In the genomic region with DNA sequence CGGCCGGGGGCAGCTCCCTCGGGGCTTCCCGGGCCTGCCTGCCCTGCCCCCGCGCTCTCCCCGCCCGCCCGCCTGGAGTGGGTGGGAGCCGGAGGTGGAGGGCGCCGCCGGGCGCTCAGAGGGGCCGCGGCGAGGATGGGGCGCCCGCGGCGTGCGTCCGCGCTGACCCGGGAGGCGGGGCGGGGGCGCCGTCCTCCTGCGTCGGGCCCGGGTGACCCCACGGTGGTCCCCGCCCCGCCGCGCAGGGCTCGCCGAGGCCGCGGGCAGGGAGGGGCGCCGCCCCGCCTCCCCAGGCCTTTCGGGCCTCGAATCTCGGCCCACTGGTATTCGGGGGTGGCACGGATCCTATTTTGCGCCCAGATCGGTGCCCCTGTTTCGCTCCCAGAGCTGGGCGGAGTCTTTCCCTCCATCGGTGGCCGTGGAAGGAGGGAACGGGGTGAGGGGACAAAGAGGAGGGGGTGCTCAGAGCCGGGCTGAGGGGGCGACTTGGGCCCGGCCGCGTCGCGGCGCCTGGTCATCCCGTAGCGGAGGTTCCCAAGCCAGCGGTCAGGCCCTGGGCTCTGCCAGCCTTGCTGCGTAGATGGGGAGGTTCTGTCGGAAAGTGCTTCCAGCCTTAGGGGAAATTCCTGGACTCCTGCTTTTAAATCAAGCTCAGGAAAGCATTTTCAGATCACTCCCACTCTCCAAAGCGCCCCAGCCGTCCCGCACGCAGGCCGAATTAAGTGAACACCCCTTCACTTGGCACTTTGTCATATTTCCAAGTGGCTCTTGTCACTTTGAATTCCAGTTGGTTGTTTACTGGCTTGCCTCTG, we compare ENCODE assay signal across 1 cellular context.
TF ChIP-seq lines count a peak whose summit lies in the region.

No MANE protein-coding gene starts in this region.

TF ChIP-seq in H1, 55 proteins besides CTCF, POLR2A, EP300 and RAD21 (continued from another document):
- TF ChIP-seq CBX8 (IDR thresholded peaks at IDR 0.05; ENCODE audit: borderline replicate concordance, low read depth, low read length) (no peak), SP1 (IDR thresholded peaks at IDR 0.05; ENCODE audit: low read depth, low read length) (no peak), SAP30 (IDR thresholded peaks at IDR 0.05; ENCODE audit: insufficient read depth, insufficient replicate concordance, low read length) (no peak), FOSL1 (IDR thresholded peaks at IDR 0.05; ENCODE audit: insufficient read depth, low read depth, low read length) (no peak), RFX5 (IDR thresholded peaks at IDR 0.05; ENCODE audit: borderline replicate concordance, low read depth, low read length) (no peak), BCL11A (IDR thresholded peaks at IDR 0.05; ENCODE audit: low read depth in 2 of 2, low read length in 2 of 2) (no peak), HDAC2 (IDR thresholded peaks at IDR 0.05; ENCODE audit: borderline replicate concordance in 1 of 2, low read depth in 2 of 2, low read length in 2 of 2) (0 out of 4 replicates have a peak, but pooled peaks have one; percentile 32 to 59), RBBP5 (IDR thresholded peaks at IDR 0.05; ENCODE audit: borderline replicate concordance, low read depth, low read length) (no peak; the same call in 1 of the 2 replicates), EGR1 (IDR thresholded peaks at IDR 0.05; ENCODE audit: borderline replicate concordance, low read depth, low read length) (peak; percentile 15; the same call in 1 of the 2 replicates), MAFK (IDR thresholded peaks at IDR 0.05; ENCODE audit: low read depth, low read length) (no peak), CTBP2 (IDR thresholded peaks at IDR 0.05; ENCODE audit: borderline replicate concordance, insufficient read depth, insufficient read length, low read length) (no peak), SP4 (IDR thresholded peaks at IDR 0.05; ENCODE audit: low read length) (no peak), CHD1 (IDR thresholded peaks at IDR 0.05; ENCODE audit: low read depth, low read length) (no peak), BACH1 (IDR thresholded peaks at IDR 0.05; ENCODE audit: low read length) (no peak), SIN3A (conservative IDR thresholded peaks at IDR 0.05 in 1 of 2, IDR thresholded peaks at IDR 0.05 in 1 of 2; ENCODE audit: low read depth in 1 of 2, low read length in 2 of 2) (no peak), SIX5 (IDR thresholded peaks at IDR 0.05; ENCODE audit: low read depth, low read length) (no peak), CBX5 (IDR thresholded peaks at IDR 0.05; ENCODE audit: low read depth, low read length) (no peak), ASH2L (IDR thresholded peaks at IDR 0.05; ENCODE audit: low read length) (peak; percentile 2), TBP (IDR thresholded peaks at IDR 0.05; ENCODE audit: low read depth, low read length) (no peak), GABPA (IDR thresholded peaks at IDR 0.05; ENCODE audit: borderline replicate concordance, insufficient read depth, low read length) (no peak), CREB1 (IDR thresholded peaks at IDR 0.05) (no peak), RNF2 (IDR thresholded peaks at IDR 0.05; ENCODE audit: borderline replicate concordance, low read depth, low read length, missing control alignments, poor library complexity, severe bottlenecking) (no peak), SRF (IDR thresholded peaks at IDR 0.05; ENCODE audit: low read depth, low read length) (no peak), TAF7 (optimal IDR thresholded peaks at IDR 0.05; ENCODE audit: borderline replicate concordance, low read depth, low read length) (no peak), TEAD4 (IDR thresholded peaks at IDR 0.05; ENCODE audit: low read depth, low read length) (no peak), JUN (IDR thresholded peaks at IDR 0.05; ENCODE audit: low read depth, low read length) (no peak), PHF8 (conservative IDR thresholded peaks at IDR 0.05; ENCODE audit: low read depth, low read length) (0 out of 2 replicates have a peak, but pooled peaks have one; percentile 53), CHD2 (IDR thresholded peaks at IDR 0.05; ENCODE audit: low read length) (no peak), POLR2AphosphoS5 (IDR thresholded peaks at IDR 0.05; ENCODE audit: low read depth, low read length) (no peak), SUZ12 (IDR thresholded peaks at IDR 0.05; ENCODE audit: low read length) (no peak), YY1 (IDR thresholded peaks at IDR 0.05; ENCODE audit: low read depth, low read length) (no peak), TAF1 (IDR thresholded peaks at IDR 0.05; ENCODE audit: low read depth, low read length) (0 out of 2 replicates have a peak, but pooled peaks have one; percentile 12), KDM4A (IDR thresholded peaks at IDR 0.05; ENCODE audit: low read depth, low read length, severe bottlenecking) (peak; percentile 86), SP2 (IDR thresholded peaks at IDR 0.05; ENCODE audit: low read length) (no peak)
- TF ChIP-seq, protein P1, sequence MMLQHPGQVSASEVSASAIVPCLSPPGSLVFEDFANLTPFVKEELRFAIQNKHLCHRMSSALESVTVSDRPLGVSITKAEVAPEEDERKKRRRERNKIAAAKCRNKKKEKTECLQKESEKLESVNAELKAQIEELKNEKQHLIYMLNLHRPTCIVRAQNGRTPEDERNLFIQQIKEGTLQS (IDR thresholded peaks at IDR 0.05; ENCODE audit: insufficient read depth, low read depth, low read length) = no peak
- TF ChIP-seq, protein P2, sequence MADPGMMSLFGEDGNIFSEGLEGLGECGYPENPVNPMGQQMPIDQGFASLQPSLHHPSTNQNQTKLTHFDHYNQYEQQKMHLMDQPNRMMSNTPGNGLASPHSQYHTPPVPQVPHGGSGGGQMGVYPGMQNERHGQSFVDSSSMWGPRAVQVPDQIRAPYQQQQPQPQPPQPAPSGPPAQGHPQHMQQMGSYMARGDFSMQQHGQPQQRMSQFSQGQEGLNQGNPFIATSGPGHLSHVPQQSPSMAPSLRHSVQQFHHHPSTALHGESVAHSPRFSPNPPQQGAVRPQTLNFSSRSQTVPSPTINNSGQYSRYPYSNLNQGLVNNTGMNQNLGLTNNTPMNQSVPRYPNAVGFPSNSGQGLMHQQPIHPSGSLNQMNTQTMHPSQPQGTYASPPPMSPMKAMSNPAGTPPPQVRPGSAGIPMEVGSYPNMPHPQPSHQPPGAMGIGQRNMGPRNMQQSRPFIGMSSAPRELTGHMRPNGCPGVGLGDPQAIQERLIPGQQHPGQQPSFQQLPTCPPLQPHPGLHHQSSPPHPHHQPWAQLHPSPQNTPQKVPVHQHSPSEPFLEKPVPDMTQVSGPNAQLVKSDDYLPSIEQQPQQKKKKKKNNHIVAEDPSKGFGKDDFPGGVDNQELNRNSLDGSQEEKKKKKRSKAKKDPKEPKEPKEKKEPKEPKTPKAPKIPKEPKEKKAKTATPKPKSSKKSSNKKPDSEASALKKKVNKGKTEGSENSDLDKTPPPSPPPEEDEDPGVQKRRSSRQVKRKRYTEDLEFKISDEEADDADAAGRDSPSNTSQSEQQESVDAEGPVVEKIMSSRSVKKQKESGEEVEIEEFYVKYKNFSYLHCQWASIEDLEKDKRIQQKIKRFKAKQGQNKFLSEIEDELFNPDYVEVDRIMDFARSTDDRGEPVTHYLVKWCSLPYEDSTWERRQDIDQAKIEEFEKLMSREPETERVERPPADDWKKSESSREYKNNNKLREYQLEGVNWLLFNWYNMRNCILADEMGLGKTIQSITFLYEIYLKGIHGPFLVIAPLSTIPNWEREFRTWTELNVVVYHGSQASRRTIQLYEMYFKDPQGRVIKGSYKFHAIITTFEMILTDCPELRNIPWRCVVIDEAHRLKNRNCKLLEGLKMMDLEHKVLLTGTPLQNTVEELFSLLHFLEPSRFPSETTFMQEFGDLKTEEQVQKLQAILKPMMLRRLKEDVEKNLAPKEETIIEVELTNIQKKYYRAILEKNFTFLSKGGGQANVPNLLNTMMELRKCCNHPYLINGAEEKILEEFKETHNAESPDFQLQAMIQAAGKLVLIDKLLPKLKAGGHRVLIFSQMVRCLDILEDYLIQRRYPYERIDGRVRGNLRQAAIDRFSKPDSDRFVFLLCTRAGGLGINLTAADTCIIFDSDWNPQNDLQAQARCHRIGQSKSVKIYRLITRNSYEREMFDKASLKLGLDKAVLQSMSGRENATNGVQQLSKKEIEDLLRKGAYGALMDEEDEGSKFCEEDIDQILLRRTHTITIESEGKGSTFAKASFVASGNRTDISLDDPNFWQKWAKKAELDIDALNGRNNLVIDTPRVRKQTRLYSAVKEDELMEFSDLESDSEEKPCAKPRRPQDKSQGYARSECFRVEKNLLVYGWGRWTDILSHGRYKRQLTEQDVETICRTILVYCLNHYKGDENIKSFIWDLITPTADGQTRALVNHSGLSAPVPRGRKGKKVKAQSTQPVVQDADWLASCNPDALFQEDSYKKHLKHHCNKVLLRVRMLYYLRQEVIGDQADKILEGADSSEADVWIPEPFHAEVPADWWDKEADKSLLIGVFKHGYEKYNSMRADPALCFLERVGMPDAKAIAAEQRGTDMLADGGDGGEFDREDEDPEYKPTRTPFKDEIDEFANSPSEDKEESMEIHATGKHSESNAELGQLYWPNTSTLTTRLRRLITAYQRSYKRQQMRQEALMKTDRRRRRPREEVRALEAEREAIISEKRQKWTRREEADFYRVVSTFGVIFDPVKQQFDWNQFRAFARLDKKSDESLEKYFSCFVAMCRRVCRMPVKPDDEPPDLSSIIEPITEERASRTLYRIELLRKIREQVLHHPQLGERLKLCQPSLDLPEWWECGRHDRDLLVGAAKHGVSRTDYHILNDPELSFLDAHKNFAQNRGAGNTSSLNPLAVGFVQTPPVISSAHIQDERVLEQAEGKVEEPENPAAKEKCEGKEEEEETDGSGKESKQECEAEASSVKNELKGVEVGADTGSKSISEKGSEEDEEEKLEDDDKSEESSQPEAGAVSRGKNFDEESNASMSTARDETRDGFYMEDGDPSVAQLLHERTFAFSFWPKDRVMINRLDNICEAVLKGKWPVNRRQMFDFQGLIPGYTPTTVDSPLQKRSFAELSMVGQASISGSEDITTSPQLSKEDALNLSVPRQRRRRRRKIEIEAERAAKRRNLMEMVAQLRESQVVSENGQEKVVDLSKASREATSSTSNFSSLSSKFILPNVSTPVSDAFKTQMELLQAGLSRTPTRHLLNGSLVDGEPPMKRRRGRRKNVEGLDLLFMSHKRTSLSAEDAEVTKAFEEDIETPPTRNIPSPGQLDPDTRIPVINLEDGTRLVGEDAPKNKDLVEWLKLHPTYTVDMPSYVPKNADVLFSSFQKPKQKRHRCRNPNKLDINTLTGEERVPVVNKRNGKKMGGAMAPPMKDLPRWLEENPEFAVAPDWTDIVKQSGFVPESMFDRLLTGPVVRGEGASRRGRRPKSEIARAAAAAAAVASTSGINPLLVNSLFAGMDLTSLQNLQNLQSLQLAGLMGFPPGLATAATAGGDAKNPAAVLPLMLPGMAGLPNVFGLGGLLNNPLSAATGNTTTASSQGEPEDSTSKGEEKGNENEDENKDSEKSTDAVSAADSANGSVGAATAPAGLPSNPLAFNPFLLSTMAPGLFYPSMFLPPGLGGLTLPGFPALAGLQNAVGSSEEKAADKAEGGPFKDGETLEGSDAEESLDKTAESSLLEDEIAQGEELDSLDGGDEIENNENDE (IDR thresholded peaks at IDR 0.05; ENCODE audit: insufficient replicate concordance, low read length) = no peak
- TF ChIP-seq, protein P3, sequence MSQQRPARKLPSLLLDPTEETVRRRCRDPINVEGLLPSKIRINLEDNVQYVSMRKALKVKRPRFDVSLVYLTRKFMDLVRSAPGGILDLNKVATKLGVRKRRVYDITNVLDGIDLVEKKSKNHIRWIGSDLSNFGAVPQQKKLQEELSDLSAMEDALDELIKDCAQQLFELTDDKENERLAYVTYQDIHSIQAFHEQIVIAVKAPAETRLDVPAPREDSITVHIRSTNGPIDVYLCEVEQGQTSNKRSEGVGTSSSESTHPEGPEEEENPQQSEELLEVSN (IDR thresholded peaks at IDR 0.05) = no peak
- TF ChIP-seq, protein P4, sequence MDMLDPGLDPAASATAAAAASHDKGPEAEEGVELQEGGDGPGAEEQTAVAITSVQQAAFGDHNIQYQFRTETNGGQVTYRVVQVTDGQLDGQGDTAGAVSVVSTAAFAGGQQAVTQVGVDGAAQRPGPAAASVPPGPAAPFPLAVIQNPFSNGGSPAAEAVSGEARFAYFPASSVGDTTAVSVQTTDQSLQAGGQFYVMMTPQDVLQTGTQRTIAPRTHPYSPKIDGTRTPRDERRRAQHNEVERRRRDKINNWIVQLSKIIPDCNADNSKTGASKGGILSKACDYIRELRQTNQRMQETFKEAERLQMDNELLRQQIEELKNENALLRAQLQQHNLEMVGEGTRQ (IDR thresholded peaks at IDR 0.05; ENCODE audit: low read length) = no peak
